In genomic region chr14:68148276-68148675, GRCh38 we compare ENCODE assay signal across 23 cellular contexts.
DNase-seq lines count a peak whose midpoint lies in the region; ATAC-seq and TF ChIP-seq lines count a peak whose summit lies in the region.
"Had no signal": no experiment of that assay in that cellular context is flagged by ENCODE, and none has a peak within 500 bp of the region (broad histone marks: within the 10 kb centered on the region; RNA-seq: fewer than 3 reads in every experiment).

No MANE protein-coding gene starts in this region.

- no peak overlapping the region for H3K4me3 ChIP-seq in SJSA1
- no peak overlapping the region for H3K4me3 ChIP-seq in fibroblast of lung (replicated peaks in 1 of 4; ENCODE audit: control extremely low read depth in 1 of 4, insufficient read depth in 1 of 4, low read depth in 3 of 4, low read length in 4 of 4)
- no peak overlapping the region for H3K4me3 ChIP-seq in smooth muscle cell
- no peak overlapping the region for H3K4me3 ChIP-seq in right cardiac atrium (ENCODE audit: low read length)
- H3K4me3 ChIP-seq: mucosa of descending colon, SJCRH30, upper lobe of left lung had no signal

- POLR2A ChIA-PET in activated CD4-positive, alpha-beta T cell treated with anti-CD3 and anti-CD28 coated beads for 36 hours (lab: Charles Lee): no interaction called here

- DNase-seq in activated CD4-positive, alpha-beta T cell treated with anti-CD3 and anti-CD28 coated beads for 36 hours: peak; percentile 18
- DNase-seq in activated CD4-positive, alpha-beta T cell treated with anti-CD3 and anti-CD28 coated beads, Interleukin-2, amount 50 U/mL, for 48 hours: no peak
- DNase-seq in SJSA1 (ENCODE audit: low read depth in 1 of 2, low spot score in 2 of 2) (no peak), fibroblast of lung (ENCODE audit: low read depth in 2 of 2) (peak; percentile 45 to 66), smooth muscle cell (lab: John Stamatoyannopoulos, UW; ENCODE audit: unreplicated experiment) (no peak), 8988T (no peak), right cardiac atrium (no peak), cerebellar nuclear complex (lab: John Stamatoyannopoulos, UW) (no peak)
- DNase-seq: activated CD4-positive, alpha-beta T cell treated with anti-CD3 and anti-CD28 coated beads for 1 hour; activated CD8-positive, alpha-beta memory T cell treated with anti-CD3 and anti-CD28 coated beads, Interleukin-2, amount 10 ng/mL, durations not matched to agents 7 days and 5 days; DMS53; hypothalamus; left cardiac atrium; mucosa of descending colon; NCI-H187; NCI-H446; retina; SJCRH30; stimulated activated naive CD8-positive, alpha-beta T cell treated with anti-CD3 and anti-CD28 coated beads, Interleukin-15, amount 100 ng/mL, for 72 hours; T-helper 9 cell; upper lobe of left lung had no signal

- H3K4me1 ChIP-seq in SJSA1 (replicated peaks): peaks cover 47% of the 10 kb centered on the region
- peaks cover 13% of the 10 kb centered on the region for H3K4me1 ChIP-seq in fibroblast of lung (ENCODE audit: control insufficient read depth, extremely low read depth, insufficient read depth, low read length)
- peaks cover 28% of the 10 kb centered on the region for H3K4me1 ChIP-seq in smooth muscle cell (ENCODE audit: low read depth)
- H3K4me1 ChIP-seq in right cardiac atrium (ENCODE audit: control insufficient read depth, insufficient read depth, low read length): peaks cover 4% of the 10 kb centered on the region

- H3K27ac Mint-ChIP-seq in activated CD4-positive, alpha-beta T cell treated with anti-CD3 and anti-CD28 coated beads for 36 hours: no peak overlapping the region
- H3K27ac Mint-ChIP-seq: activated CD8-positive, alpha-beta memory T cell treated with anti-CD3 and anti-CD28 coated beads, Interleukin-2, amount 10 ng/mL, durations not matched to agents 7 days and 5 days; CD14-positive monocyte; stimulated activated naive CD8-positive, alpha-beta T cell treated with anti-CD3 and anti-CD28 coated beads, Interleukin-15, amount 100 ng/mL, for 72 hours had no signal

- peaks cover 27% of the 10 kb centered on the region for H3K4me1 Mint-ChIP-seq in activated CD4-positive, alpha-beta T cell treated with anti-CD3 and anti-CD28 coated beads for 36 hours
- H3K4me1 Mint-ChIP-seq: activated CD8-positive, alpha-beta memory T cell treated with anti-CD3 and anti-CD28 coated beads, Interleukin-2, amount 10 ng/mL, durations not matched to agents 7 days and 5 days had no signal

- peaks cover 25% of the 10 kb centered on the region for H3K9me3 Mint-ChIP-seq in activated CD4-positive, alpha-beta T cell treated with anti-CD3 and anti-CD28 coated beads for 36 hours (ENCODE audit: low read depth)

- H3K9me3 ChIP-seq in SJSA1 (replicated peaks) (no peaks in the 10 kb centered on the region), fibroblast of lung (ENCODE audit: control insufficient read depth, insufficient read depth, low read depth, low read length) (no peaks in the 10 kb centered on the region), smooth muscle cell (replicated peaks; ENCODE audit: low read depth) (no peaks in the 10 kb centered on the region), right cardiac atrium (ENCODE audit: control insufficient read depth, low read length) (no peaks in the 10 kb centered on the region)
- H3K9me3 ChIP-seq: upper lobe of left lung had no signal

- peak overlapping the region; percentile 94 for H3K27ac ChIP-seq in SJSA1
- H3K27ac ChIP-seq in fibroblast of lung (ENCODE audit: insufficient read depth, low read length): no peak overlapping the region
- peak overlapping the region; percentile 100 for H3K27ac ChIP-seq in smooth muscle cell (ENCODE audit: low read depth)
- no peak overlapping the region for H3K27ac ChIP-seq in right cardiac atrium (ENCODE audit: low read length)

- H3K36me3 Mint-ChIP-seq in activated CD4-positive, alpha-beta T cell treated with anti-CD3 and anti-CD28 coated beads for 36 hours (ENCODE audit: low read depth): peaks cover 22% of the 10 kb centered on the region

- no peak overlapping the region for H3K4me2 ChIP-seq in fibroblast of lung (ENCODE audit: extremely low read depth, insufficient read depth, low read length)
- no peak overlapping the region for H3K4me2 ChIP-seq in smooth muscle cell

- no peak overlapping the region for H3K4me3 Mint-ChIP-seq in activated CD4-positive, alpha-beta T cell treated with anti-CD3 and anti-CD28 coated beads for 36 hours
- H3K4me3 Mint-ChIP-seq: activated CD8-positive, alpha-beta memory T cell treated with anti-CD3 and anti-CD28 coated beads, Interleukin-2, amount 10 ng/mL, durations not matched to agents 7 days and 5 days; CD14-positive monocyte; stimulated activated naive CD8-positive, alpha-beta T cell treated with anti-CD3 and anti-CD28 coated beads, Interleukin-15, amount 100 ng/mL, for 72 hours had no signal

- 95% methylated on average over 3 of the region's 3 CpGs for WGBS in smooth muscle cell (ENCODE audit: low lambda C conversion rate)
- 97% methylated on average over 3 of the region's 3 CpGs for WGBS in right cardiac atrium

- H3K27me3 ChIP-seq in SJSA1 (replicated peaks) (no peaks in the 10 kb centered on the region), fibroblast of lung (ENCODE audit: control insufficient read depth, insufficient read depth, low read length) (no peaks in the 10 kb centered on the region), smooth muscle cell (ENCODE audit: low read depth) (no peaks in the 10 kb centered on the region), right cardiac atrium (ENCODE audit: control insufficient read depth, insufficient read depth) (no peaks in the 10 kb centered on the region)
- H3K27me3 ChIP-seq: SJCRH30, upper lobe of left lung had no signal

- CTCF ChIA-PET in activated CD4-positive, alpha-beta T cell treated with anti-CD3 and anti-CD28 coated beads for 36 hours (lab: Charles Lee): no interaction called here

- peak; percentile 68 for ATAC-seq in activated CD4-positive, alpha-beta T cell treated with anti-CD3 and anti-CD28 coated beads for 36 hours
- no peak for ATAC-seq in right cardiac atrium
- ATAC-seq: activated CD8-positive, alpha-beta memory T cell treated with anti-CD3 and anti-CD28 coated beads, Interleukin-2, amount 10 ng/mL, durations not matched to agents 7 days and 5 days; esophagus mucosa; left cardiac atrium; mucosa of descending colon; stimulated activated naive CD8-positive, alpha-beta T cell treated with anti-CD3 and anti-CD28 coated beads, Interleukin-15, amount 100 ng/mL, for 72 hours had no signal

- H3K79me2 ChIP-seq in fibroblast of lung (ENCODE audit: control insufficient read depth, insufficient read depth, low read length): no peaks in the 10 kb centered on the region
- no peaks in the 10 kb centered on the region for H3K79me2 ChIP-seq in smooth muscle cell (ENCODE audit: low read depth)

- intact Hi-C loops in activated CD4-positive, alpha-beta T cell treated with anti-CD3 and anti-CD28 coated beads for 36 hours (cut with DNase I, micrococcal nuclease): no loop called here
- intact Hi-C loops in right cardiac atrium (cut with DNase I): loop anchor here in 1 of 4 donors (10.0 kb wide), 1 partner anchor 47 kb away; no protein-coding TSS in a partner anchor

- TF ChIP-seq CTCF in fibroblast of lung (conservative IDR thresholded peaks at IDR 0.05 in 1 of 2, IDR thresholded peaks at IDR 0.05 in 1 of 2; ENCODE audit: low read depth in 1 of 2, low read length in 2 of 2): no peak
- TF ChIP-seq CTCF in smooth muscle cell (IDR thresholded peaks at IDR 0.05; ENCODE audit: borderline replicate concordance, insufficient read depth, poor library complexity, severe bottlenecking): no peak

- H3K9ac ChIP-seq in fibroblast of lung (ENCODE audit: insufficient read depth, low read length) (no peak overlapping the region), smooth muscle cell (ENCODE audit: low read depth) (no peak overlapping the region)

- H4K20me1 ChIP-seq in fibroblast of lung (ENCODE audit: control insufficient read depth, extremely low read depth, insufficient read depth, low read length) (no peaks in the 10 kb centered on the region), smooth muscle cell (ENCODE audit: low read depth) (no peaks in the 10 kb centered on the region)

- H3F3A ChIP-seq in smooth muscle cell (ENCODE audit: low read depth): peaks cover 7% of the 10 kb centered on the region

- H3K36me3 ChIP-seq in SJSA1: 0 out of 2 replicates have a peak, but pooled peaks cover 2% of the 10 kb centered on the region
- H3K36me3 ChIP-seq in fibroblast of lung (ENCODE audit: control insufficient read depth, insufficient read depth, low read length): no peaks in the 10 kb centered on the region
- peaks cover 5% of the 10 kb centered on the region for H3K36me3 ChIP-seq in smooth muscle cell (ENCODE audit: low read depth)
- H3K36me3 ChIP-seq: SJCRH30, upper lobe of left lung had no signal

- no peaks in the 10 kb centered on the region for H3K27me3 Mint-ChIP-seq in activated CD4-positive, alpha-beta T cell treated with anti-CD3 and anti-CD28 coated beads for 36 hours
- H3K27me3 Mint-ChIP-seq: activated CD8-positive, alpha-beta memory T cell treated with anti-CD3 and anti-CD28 coated beads, Interleukin-2, amount 10 ng/mL, durations not matched to agents 7 days and 5 days; stimulated activated naive CD8-positive, alpha-beta T cell treated with anti-CD3 and anti-CD28 coated beads, Interleukin-15, amount 100 ng/mL, for 72 hours had no signal

- H2AFZ ChIP-seq in fibroblast of lung (ENCODE audit: low read length) (no peak overlapping the region), smooth muscle cell (ENCODE audit: low read depth) (no peak overlapping the region)

Comparison
In these comparisons a context has a peak if more than half of its experiments do, and no peak if none do; other contexts are left out.
1. DNase-seq: peak in activated CD4-positive, alpha-beta T cell treated with anti-CD3 and anti-CD28 coated beads for 36 hours (single experiment) and fibroblast of lung (2 of 2); none in activated CD4-positive, alpha-beta T cell treated with anti-CD3 and anti-CD28 coated beads, Interleukin-2, amount 50 U/mL, for 48 hours (0 of 2), SJSA1 (0 of 2), smooth muscle cell (single experiment), 8988T (single experiment), right cardiac atrium (0 of 3) and cerebellar nuclear complex (0 of 2).
2. H3K27ac ChIP-seq: peak in SJSA1 (single experiment) and smooth muscle cell (single experiment); none in fibroblast of lung (single experiment) and right cardiac atrium (single experiment).